ENCODE assay signal across 12 cellular contexts in the genomic region with DNA sequence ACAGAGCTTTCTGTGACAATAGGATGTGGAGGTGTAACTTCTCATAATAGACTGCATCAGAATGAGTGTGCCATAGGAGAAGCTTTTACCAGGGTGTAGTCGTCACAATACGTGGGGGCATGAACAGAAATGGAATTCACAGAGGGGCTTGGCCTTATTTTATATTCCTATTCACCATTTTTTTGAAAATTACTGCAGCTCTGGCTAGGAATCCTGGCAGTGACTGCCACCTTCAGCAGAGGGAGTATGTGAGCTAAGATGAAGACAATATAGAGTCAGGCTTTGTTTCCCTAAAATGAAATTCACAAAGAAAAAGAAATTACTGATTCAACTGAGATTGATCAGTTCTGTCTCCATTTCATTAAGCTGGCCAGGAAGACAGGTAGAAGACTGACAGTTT. TPM values are rescaled to one million over a fixed set of nuclear protein-coding genes. Genes with fewer than 3 reads are reported as not detected.
DNase-seq lines count a peak whose midpoint lies in the region; ATAC-seq, FAIRE-seq and TF ChIP-seq lines count a peak whose summit lies in the region.
"Had no signal": no experiment of that assay in that cellular context is flagged by ENCODE, and none has a peak within 500 bp of the region (broad histone marks: within the 10 kb centered on the region; RNA-seq: fewer than 3 reads in every experiment).

No MANE protein-coding gene starts in this region.

- no peak overlapping the region for H2AK5ac ChIP-seq in mesenchymal stem cell (ENCODE audit: low read length, severe bottlenecking)

- H4K20me1 ChIP-seq in DND-41 (ENCODE audit: insufficient read depth, low read length) (no peaks in the 10 kb centered on the region), astrocyte (ENCODE audit: insufficient read depth, low read length) (no peaks in the 10 kb centered on the region)

- H3K4me1 ChIP-seq in DND-41 (ENCODE audit: insufficient read depth, low read length) (no peaks in the 10 kb centered on the region), astrocyte (ENCODE audit: insufficient read depth, low read length) (peaks cover 5% of the 10 kb centered on the region), mesenchymal stem cell (ENCODE audit: control insufficient read depth, insufficient read depth, low read depth, low read length) (peaks cover under 1% of the 10 kb centered on the region)

- TF ChIP-seq CTCF in DND-41 (IDR thresholded peaks at IDR 0.05; ENCODE audit: borderline replicate concordance, extremely low read depth, low read length, poor library complexity, severe bottlenecking) (peak; percentile 47), astrocyte (IDR thresholded peaks at IDR 0.05; ENCODE audit: insufficient read depth, low read depth, low read length) (peak; percentile 55)

- H3K79me1 ChIP-seq in mesenchymal stem cell (replicated peaks; ENCODE audit: low read length, poor library complexity, severe bottlenecking): peaks cover 10% of the 10 kb centered on the region

- H3K4me1 Mint-ChIP-seq in astrocyte (ENCODE audit: low read depth, unreplicated experiment): peaks cover 19% of the 10 kb centered on the region

- peaks cover 2% of the 10 kb centered on the region for H3K27me3 Mint-ChIP-seq in astrocyte (ENCODE audit: low read depth, unreplicated experiment)

- no peaks in the 10 kb centered on the region for H3K9me3 Mint-ChIP-seq in astrocyte (ENCODE audit: unreplicated experiment)

- H4K8ac ChIP-seq in mesenchymal stem cell (ENCODE audit: low read length): no peak overlapping the region

- H3K4me2 ChIP-seq in DND-41 (ENCODE audit: insufficient read depth, low read length) (no peak overlapping the region), astrocyte (ENCODE audit: low read length) (no peak overlapping the region), mesenchymal stem cell (ENCODE audit: low read length, poor library complexity, severe bottlenecking) (no peak overlapping the region)

- H3K4me3 ChIP-seq in DND-41 (ENCODE audit: low read depth in 1 of 2, low read length in 2 of 2): no peak overlapping the region
- H3K4me3 ChIP-seq in astrocyte (ENCODE audit: insufficient read depth, low read depth, low read length): no peak overlapping the region
- no peak overlapping the region for H3K4me3 ChIP-seq in mesenchymal stem cell (ENCODE audit: insufficient read depth in 1 of 2, low read depth in 1 of 2, low read length in 2 of 2)
- H3K4me3 ChIP-seq: lung had no signal

- in situ Hi-C loops in KBM-7 (cut with MboI; ENCODE audit: low pct_unique_long_range_greater_than_20kb, low sequenced_read_pairs): no loop called here

- H3K27ac Mint-ChIP-seq in astrocyte (ENCODE audit: unreplicated experiment): no peak overlapping the region

- no peak overlapping the region for H3K4me3 Mint-ChIP-seq in astrocyte (ENCODE audit: unreplicated experiment)

- H3K9me3 ChIP-seq in DND-41 (ENCODE audit: insufficient read depth, low read length, severe bottlenecking) (no peaks in the 10 kb centered on the region), astrocyte (ENCODE audit: insufficient read depth, low read depth, low read length) (no peaks in the 10 kb centered on the region), mesenchymal stem cell (ENCODE audit: control insufficient read depth, low read length) (no peaks in the 10 kb centered on the region)

- H3K18ac ChIP-seq in mesenchymal stem cell (ENCODE audit: low read depth in 1 of 2, low read length in 2 of 2): no peak overlapping the region

- H3K79me2 ChIP-seq in DND-41 (ENCODE audit: insufficient read depth, low read length) (no peaks in the 10 kb centered on the region), astrocyte (ENCODE audit: insufficient read depth, low read length) (no peaks in the 10 kb centered on the region)

- no peak overlapping the region for H4K91ac ChIP-seq in mesenchymal stem cell (ENCODE audit: low read length)

- H3K23ac ChIP-seq in mesenchymal stem cell (ENCODE audit: low read length in 2 of 2): no peak overlapping the region

- no peak overlapping the region for H2BK5ac ChIP-seq in mesenchymal stem cell (ENCODE audit: low read depth, low read length, poor library complexity, severe bottlenecking)

- H2BK12ac ChIP-seq in mesenchymal stem cell (ENCODE audit: low read length in 2 of 2): no peak overlapping the region

- H3K27ac ChIP-seq in DND-41 (ENCODE audit: low read length) (no peak overlapping the region), astrocyte (ENCODE audit: low read depth, low read length) (no peak overlapping the region), mesenchymal stem cell (ENCODE audit: low read length, poor library complexity, severe bottlenecking) (no peak overlapping the region)

- H3K4ac ChIP-seq in mesenchymal stem cell (ENCODE audit: low read depth in 1 of 2, low read length in 2 of 2): no peak overlapping the region

- DNase-seq in DND-41 (no peak), KBM-7 (peak; percentile 38), astrocyte (ENCODE audit: low read depth) (no peak), mesenchymal stem cell (peak; percentile 46)
- DNase-seq in central memory CD4-positive, alpha-beta T cell: no peak
- DNase-seq: activated CD4-positive, alpha-beta T cell treated with anti-CD3 and anti-CD28 coated beads, Interleukin-2, amount 50 U/mL, for 48 hours had no signal

- peak; percentile 39; the same call in 1 of the 3 replicates for ATAC-seq in DND-41 (ENCODE audit: insufficient read depth, low read depth)
- ATAC-seq in GM19035 (IDR thresholded peaks at IDR 0.05; ENCODE audit: unreplicated experiment): no peak
- no peak for ATAC-seq in GM21526 (IDR thresholded peaks at IDR 0.05; ENCODE audit: low FRiP score, unreplicated experiment)
- ATAC-seq in GM18870 (IDR thresholded peaks at IDR 0.05; ENCODE audit: unreplicated experiment): no peak

- no peak for FAIRE-seq in astrocyte (lab: Jason Lieb, UNC)
- FAIRE-seq: urothelium cell line had no signal

- WGBS in mesenchymal stem cell: no CpG with 5 or more reads among the region's 2 CpGs

- H3K9ac ChIP-seq in DND-41 (ENCODE audit: low read depth, low read length) (no peak overlapping the region), astrocyte (ENCODE audit: low read length) (no peak overlapping the region), mesenchymal stem cell (ENCODE audit: low read length) (no peak overlapping the region)

- H3K36me3 ChIP-seq in DND-41 (ENCODE audit: insufficient read depth, low read length): peaks cover 72% of the 10 kb centered on the region
- no peaks in the 10 kb centered on the region for H3K36me3 ChIP-seq in astrocyte (ENCODE audit: insufficient read depth, low read length)
- peaks cover 17 to 32% of the 10 kb centered on the region in 2 experiments for H3K36me3 ChIP-seq in mesenchymal stem cell (ENCODE audit: control insufficient read depth in 1 of 2, insufficient read depth in 2 of 2, low read depth in 1 of 2, low read length in 2 of 2)

- H2AFZ ChIP-seq in DND-41 (ENCODE audit: low read depth, low read length) (no peak overlapping the region), astrocyte (ENCODE audit: low read depth, low read length) (peak overlapping the region; percentile 32), mesenchymal stem cell (ENCODE audit: low read depth, low read length) (no peak overlapping the region)

- H3K14ac ChIP-seq in mesenchymal stem cell (ENCODE audit: low read length in 2 of 2): no peak overlapping the region

- H2BK120ac ChIP-seq in mesenchymal stem cell (ENCODE audit: low read depth, low read length): no peak overlapping the region

- H3K36me3 Mint-ChIP-seq in astrocyte (ENCODE audit: low read depth, unreplicated experiment): peaks cover 8% of the 10 kb centered on the region

- no peak overlapping the region for H2BK15ac ChIP-seq in mesenchymal stem cell (ENCODE audit: low read depth, poor library complexity, severe bottlenecking)

- H3K27me3 ChIP-seq in DND-41 (ENCODE audit: insufficient read depth, low read length, poor library complexity): no peaks in the 10 kb centered on the region
- H3K27me3 ChIP-seq in astrocyte (ENCODE audit: insufficient read depth, low read length): no peaks in the 10 kb centered on the region
- no peaks in the 10 kb centered on the region for H3K27me3 ChIP-seq in mesenchymal stem cell (ENCODE audit: control insufficient read depth in 1 of 2, insufficient read depth in 1 of 2, low read length in 2 of 2)

RNA-seq across cellular contexts. Expression of a gene that starts 13.9 kb away (rescaled TPM):
- total RNA-seq in astrocyte: 147 and 159 TPM in 2 replicates
- polyA plus RNA-seq in mesenchymal stem cell (2013, experiment 1 of 2): 244 TPM
- polyA plus RNA-seq in mesenchymal stem cell (2013, experiment 2 of 2): 241 TPM

RNA-seq across cellular contexts. Expression of a gene that starts 20.8 kb away (rescaled TPM):
- total RNA-seq in astrocyte: 3.1 and 3.4 TPM in 2 replicates
- 0.33 TPM for polyA plus RNA-seq in mesenchymal stem cell (2013, experiment 1 of 2)
- polyA plus RNA-seq in mesenchymal stem cell (2013, experiment 2 of 2): 0.15 TPM

RNA-seq across cellular contexts. Expression of a gene that starts 21.7 kb away (rescaled TPM):
- total RNA-seq in astrocyte: 3.1 and 3.6 TPM in 2 replicates
- 3.6 TPM for polyA plus RNA-seq in mesenchymal stem cell (2013, experiment 1 of 2)
- polyA plus RNA-seq in mesenchymal stem cell (2013, experiment 2 of 2): 2.9 TPM

RNA-seq across cellular contexts. Expression of a gene that starts 54.2 kb away (rescaled TPM):
- not detected in 2 replicates for total RNA-seq in astrocyte
- polyA plus RNA-seq in mesenchymal stem cell (2013, experiment 1 of 2): not detected
- polyA plus RNA-seq in mesenchymal stem cell (2013, experiment 2 of 2): not detected
- total RNA-seq: dermis microvascular lymphatic vessel endothelial cell had no signal

Comparison
In these comparisons a context has a peak if more than half of its experiments do, and no peak if none do; other contexts are left out.
1. DNase-seq: peak in KBM-7 (single experiment) and mesenchymal stem cell (single experiment); none in DND-41 (single experiment), astrocyte (single experiment) and central memory CD4-positive, alpha-beta T cell (single experiment).